1 cellular context compared by ENCODE assay signal in genomic region chr5:110909415-110909814, GRCh38.
TF ChIP-seq lines count a peak whose summit lies in the region.

No MANE protein-coding gene starts in this region.

TF ChIP-seq in H1, 55 proteins besides CTCF, POLR2A, EP300 and RAD21:
- TF ChIP-seq SIN3A (conservative IDR thresholded peaks at IDR 0.05 in 1 of 2, IDR thresholded peaks at IDR 0.05 in 1 of 2; ENCODE audit: low read depth in 1 of 2, low read length in 2 of 2) (no peak), TEAD4 (IDR thresholded peaks at IDR 0.05; ENCODE audit: low read depth, low read length) (no peak), NANOG (IDR thresholded peaks at IDR 0.05; ENCODE audit: insufficient read depth, low read depth, low read length, poor library complexity, severe bottlenecking) (no peak), PHF8 (conservative IDR thresholded peaks at IDR 0.05; ENCODE audit: low read depth, low read length) (no peak)
